ENCODE assay signal across 1 cellular context in the genomic region with DNA sequence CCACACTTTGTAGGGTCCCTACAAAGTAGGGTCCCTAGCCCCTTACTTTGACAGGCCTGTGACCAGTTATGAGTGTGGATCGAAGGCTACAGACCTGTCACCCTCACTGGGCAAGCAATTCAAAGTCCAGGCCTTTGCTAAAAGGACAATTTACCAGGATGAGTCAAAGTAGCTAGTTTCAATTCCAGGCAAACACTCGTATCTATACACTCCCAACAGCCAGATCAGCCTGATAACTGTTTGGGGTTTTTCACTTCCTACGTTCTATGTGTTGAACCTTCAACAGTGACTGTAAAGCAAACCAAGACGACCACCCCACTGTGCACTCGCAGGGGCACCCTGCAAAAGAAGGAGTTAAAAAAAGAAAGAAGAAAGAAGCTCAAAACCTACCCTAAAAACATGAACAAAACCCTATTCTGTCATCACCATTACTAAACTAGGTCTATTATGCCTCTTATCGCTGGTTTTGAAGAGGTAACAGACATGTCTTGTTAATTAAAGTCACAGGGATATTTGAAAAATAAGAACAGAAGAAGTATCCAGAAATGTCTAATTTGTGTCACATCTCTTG.
TF ChIP-seq lines count a peak whose summit lies in the region.

No MANE protein-coding gene starts in this region.

TF ChIP-seq in GM12878, 131 proteins besides CTCF, POLR2A, EP300 and RAD21 (continued from another document):
- TF ChIP-seq, protein P1, sequence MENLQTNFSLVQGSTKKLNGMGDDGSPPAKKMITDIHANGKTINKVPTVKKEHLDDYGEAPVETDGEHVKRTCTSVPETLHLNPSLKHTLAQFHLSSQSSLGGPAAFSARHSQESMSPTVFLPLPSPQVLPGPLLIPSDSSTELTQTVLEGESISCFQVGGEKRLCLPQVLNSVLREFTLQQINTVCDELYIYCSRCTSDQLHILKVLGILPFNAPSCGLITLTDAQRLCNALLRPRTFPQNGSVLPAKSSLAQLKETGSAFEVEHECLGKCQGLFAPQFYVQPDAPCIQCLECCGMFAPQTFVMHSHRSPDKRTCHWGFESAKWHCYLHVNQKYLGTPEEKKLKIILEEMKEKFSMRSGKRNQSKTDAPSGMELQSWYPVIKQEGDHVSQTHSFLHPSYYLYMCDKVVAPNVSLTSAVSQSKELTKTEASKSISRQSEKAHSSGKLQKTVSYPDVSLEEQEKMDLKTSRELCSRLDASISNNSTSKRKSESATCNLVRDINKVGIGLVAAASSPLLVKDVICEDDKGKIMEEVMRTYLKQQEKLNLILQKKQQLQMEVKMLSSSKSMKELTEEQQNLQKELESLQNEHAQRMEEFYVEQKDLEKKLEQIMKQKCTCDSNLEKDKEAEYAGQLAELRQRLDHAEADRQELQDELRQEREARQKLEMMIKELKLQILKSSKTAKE (IDR thresholded peaks at IDR 0.05; ENCODE audit: low read depth, poor library complexity, severe bottlenecking): peak; percentile 49
- 0 out of 2 replicates have a peak, but pooled peaks have one; percentile 11 for TF ChIP-seq PAX5 (IDR thresholded peaks at IDR 0.05; ENCODE audit: borderline replicate concordance, low read depth, low read length)
- peak; percentile 70 for TF ChIP-seq RUNX3 (IDR thresholded peaks at IDR 0.05; ENCODE audit: low read length)
- peak; percentile 56 for TF ChIP-seq JUNB (IDR thresholded peaks at IDR 0.05)
- peak; percentile 78 for TF ChIP-seq DPF2 (IDR thresholded peaks at IDR 0.05)
- no peak for TF ChIP-seq KAT2A (conservative IDR thresholded peaks at IDR 0.05; ENCODE audit: control insufficient read depth, low read depth, low read length)
- TF ChIP-seq MXI1 (IDR thresholded peaks at IDR 0.05; ENCODE audit: low read depth, low read length): 0 out of 2 replicates have a peak, but pooled peaks have one; percentile 23
- peak; percentile 78 for TF ChIP-seq IKZF1 (conservative IDR thresholded peaks at IDR 0.05)
- TF ChIP-seq STAT1 (conservative IDR thresholded peaks at IDR 0.05): 0 out of 2 replicates have a peak, but pooled peaks have one; percentile 7
- TF ChIP-seq, protein P2, sequence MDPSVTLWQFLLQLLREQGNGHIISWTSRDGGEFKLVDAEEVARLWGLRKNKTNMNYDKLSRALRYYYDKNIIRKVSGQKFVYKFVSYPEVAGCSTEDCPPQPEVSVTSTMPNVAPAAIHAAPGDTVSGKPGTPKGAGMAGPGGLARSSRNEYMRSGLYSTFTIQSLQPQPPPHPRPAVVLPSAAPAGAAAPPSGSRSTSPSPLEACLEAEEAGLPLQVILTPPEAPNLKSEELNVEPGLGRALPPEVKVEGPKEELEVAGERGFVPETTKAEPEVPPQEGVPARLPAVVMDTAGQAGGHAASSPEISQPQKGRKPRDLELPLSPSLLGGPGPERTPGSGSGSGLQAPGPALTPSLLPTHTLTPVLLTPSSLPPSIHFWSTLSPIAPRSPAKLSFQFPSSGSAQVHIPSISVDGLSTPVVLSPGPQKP (IDR thresholded peaks at IDR 0.05; ENCODE audit: low read depth, low read length): no peak
- TF ChIP-seq, protein P3, sequence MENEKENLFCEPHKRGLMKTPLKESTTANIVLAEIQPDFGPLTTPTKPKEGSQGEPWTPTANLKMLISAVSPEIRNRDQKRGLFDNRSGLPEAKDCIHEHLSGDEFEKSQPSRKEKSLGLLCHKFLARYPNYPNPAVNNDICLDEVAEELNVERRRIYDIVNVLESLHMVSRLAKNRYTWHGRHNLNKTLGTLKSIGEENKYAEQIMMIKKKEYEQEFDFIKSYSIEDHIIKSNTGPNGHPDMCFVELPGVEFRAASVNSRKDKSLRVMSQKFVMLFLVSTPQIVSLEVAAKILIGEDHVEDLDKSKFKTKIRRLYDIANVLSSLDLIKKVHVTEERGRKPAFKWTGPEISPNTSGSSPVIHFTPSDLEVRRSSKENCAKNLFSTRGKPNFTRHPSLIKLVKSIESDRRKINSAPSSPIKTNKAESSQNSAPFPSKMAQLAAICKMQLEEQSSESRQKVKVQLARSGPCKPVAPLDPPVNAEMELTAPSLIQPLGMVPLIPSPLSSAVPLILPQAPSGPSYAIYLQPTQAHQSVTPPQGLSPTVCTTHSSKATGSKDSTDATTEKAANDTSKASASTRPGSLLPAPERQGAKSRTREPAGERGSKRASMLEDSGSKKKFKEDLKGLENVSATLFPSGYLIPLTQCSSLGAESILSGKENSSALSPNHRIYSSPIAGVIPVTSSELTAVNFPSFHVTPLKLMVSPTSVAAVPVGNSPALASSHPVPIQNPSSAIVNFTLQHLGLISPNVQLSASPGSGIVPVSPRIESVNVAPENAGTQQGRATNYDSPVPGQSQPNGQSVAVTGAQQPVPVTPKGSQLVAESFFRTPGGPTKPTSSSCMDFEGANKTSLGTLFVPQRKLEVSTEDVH (IDR thresholded peaks at IDR 0.05; ENCODE audit: low read depth, partially characterized antibody): no peak
- TF ChIP-seq, protein P4, sequence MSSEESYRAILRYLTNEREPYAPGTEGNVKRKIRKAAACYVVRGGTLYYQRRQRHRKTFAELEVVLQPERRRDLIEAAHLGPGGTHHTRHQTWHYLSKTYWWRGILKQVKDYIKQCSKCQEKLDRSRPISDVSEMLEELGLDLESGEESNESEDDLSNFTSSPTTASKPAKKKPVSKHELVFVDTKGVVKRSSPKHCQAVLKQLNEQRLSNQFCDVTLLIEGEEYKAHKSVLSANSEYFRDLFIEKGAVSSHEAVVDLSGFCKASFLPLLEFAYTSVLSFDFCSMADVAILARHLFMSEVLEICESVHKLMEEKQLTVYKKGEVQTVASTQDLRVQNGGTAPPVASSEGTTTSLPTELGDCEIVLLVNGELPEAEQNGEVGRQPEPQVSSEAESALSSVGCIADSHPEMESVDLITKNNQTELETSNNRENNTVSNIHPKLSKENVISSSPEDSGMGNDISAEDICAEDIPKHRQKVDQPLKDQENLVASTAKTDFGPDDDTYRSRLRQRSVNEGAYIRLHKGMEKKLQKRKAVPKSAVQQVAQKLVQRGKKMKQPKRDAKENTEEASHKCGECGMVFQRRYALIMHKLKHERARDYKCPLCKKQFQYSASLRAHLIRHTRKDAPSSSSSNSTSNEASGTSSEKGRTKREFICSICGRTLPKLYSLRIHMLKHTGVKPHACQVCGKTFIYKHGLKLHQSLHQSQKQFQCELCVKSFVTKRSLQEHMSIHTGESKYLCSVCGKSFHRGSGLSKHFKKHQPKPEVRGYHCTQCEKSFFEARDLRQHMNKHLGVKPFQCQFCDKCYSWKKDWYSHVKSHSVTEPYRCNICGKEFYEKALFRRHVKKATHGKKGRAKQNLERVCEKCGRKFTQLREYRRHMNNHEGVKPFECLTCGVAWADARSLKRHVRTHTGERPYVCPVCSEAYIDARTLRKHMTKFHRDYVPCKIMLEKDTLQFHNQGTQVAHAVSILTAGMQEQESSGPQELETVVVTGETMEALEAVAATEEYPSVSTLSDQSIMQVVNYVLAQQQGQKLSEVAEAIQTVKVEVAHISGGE (CRISPR knock-in tag; IDR thresholded peaks at IDR 0.05): no peak
- TF ChIP-seq CBFB (IDR thresholded peaks at IDR 0.05; ENCODE audit: low read depth): no peak
- no peak for TF ChIP-seq POU2F2 (IDR thresholded peaks at IDR 0.05; ENCODE audit: borderline replicate concordance, low read depth, low read length)
- TF ChIP-seq, protein P5, sequence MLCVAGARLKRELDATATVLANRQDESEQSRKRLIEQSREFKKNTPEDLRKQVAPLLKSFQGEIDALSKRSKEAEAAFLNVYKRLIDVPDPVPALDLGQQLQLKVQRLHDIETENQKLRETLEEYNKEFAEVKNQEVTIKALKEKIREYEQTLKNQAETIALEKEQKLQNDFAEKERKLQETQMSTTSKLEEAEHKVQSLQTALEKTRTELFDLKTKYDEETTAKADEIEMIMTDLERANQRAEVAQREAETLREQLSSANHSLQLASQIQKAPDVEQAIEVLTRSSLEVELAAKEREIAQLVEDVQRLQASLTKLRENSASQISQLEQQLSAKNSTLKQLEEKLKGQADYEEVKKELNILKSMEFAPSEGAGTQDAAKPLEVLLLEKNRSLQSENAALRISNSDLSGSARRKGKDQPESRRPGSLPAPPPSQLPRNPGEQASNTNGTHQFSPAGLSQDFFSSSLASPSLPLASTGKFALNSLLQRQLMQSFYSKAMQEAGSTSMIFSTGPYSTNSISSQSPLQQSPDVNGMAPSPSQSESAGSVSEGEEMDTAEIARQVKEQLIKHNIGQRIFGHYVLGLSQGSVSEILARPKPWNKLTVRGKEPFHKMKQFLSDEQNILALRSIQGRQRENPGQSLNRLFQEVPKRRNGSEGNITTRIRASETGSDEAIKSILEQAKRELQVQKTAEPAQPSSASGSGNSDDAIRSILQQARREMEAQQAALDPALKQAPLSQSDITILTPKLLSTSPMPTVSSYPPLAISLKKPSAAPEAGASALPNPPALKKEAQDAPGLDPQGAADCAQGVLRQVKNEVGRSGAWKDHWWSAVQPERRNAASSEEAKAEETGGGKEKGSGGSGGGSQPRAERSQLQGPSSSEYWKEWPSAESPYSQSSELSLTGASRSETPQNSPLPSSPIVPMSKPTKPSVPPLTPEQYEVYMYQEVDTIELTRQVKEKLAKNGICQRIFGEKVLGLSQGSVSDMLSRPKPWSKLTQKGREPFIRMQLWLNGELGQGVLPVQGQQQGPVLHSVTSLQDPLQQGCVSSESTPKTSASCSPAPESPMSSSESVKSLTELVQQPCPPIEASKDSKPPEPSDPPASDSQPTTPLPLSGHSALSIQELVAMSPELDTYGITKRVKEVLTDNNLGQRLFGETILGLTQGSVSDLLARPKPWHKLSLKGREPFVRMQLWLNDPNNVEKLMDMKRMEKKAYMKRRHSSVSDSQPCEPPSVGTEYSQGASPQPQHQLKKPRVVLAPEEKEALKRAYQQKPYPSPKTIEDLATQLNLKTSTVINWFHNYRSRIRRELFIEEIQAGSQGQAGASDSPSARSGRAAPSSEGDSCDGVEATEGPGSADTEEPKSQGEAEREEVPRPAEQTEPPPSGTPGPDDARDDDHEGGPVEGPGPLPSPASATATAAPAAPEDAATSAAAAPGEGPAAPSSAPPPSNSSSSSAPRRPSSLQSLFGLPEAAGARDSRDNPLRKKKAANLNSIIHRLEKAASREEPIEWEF (IDR thresholded peaks at IDR 0.05; ENCODE audit: insufficient replicate concordance, low read depth, low read length): no peak
